In the genomic region with DNA sequence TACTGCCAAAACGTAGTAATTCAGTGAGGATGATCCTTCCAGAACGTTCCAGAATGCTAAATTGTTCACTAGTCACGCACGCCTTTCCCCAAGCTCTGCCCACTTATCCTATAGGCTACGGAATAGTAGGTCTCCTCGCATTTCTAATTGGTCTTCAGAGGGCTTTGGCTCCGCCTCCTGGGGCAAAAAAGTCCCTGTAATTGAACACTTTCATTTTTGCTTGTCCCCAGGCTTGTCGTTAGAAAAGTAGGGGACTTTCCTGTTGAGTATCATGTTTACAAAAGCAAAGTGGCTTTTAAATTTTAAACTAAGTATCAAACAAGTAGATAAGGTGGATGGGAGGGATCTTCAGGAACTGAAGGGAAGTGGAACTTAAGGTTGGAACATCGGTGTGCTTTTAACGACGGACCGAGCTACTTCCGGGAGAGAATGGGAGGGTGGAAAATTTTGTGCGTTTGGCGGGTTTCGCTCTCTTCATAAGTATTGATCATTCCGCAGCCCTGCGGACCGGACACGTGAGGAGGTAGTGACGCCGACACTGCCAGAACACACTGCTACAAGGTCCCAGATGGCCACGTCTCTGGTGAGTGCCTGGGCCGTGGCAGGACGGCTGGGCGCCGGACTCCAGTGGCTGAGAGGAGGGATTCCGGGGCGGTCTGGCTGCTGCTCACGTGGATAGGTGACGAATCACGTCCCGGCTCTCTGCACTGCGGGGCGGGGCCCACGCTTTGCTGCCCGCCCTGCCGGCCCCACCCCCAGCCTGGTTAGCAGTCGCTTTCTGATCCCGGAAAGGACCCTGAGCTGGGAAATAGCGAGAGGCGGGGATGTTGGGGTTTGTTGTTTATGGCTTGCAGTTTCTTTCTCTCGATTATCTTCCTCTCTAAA, we compare ENCODE assay signal across 8 cellular contexts. TPM values are rescaled to one million over a fixed set of nuclear protein-coding genes. Genes with fewer than 3 reads are reported as not detected.
DNase-seq lines count a peak whose midpoint lies in the region; ATAC-seq and TF ChIP-seq lines count a peak whose summit lies in the region.

A gene (plus strand): TSS at position 406 of the 885 bp plus-strand sequence. CDS start 163 bp downstream, at position 569.

- no peaks in the 10 kb centered on the region for H3K9me3 ChIP-seq in HAP-1
- no peaks in the 10 kb centered on the region for H3K9me3 ChIP-seq in MG63

- no peak for TF ChIP-seq CTCF in fibroblast of pulmonary artery (IDR thresholded peaks at IDR 0.05; ENCODE audit: low read length, missing control alignments)

- H3K27me3 ChIP-seq in HAP-1 (ENCODE audit: low read depth) (peaks cover 5% of the 10 kb centered on the region; the same call in 1 of the 2 replicates), MG63 (no peaks in the 10 kb centered on the region)

- H3K27me3 Mint-ChIP-seq in natural killer cell treated with Interleukin-12 subunit alpha and Interleukin-12 subunit beta and Interleukin-15 and Interleukin-18, amount 100 ng/mL, for 72 hours = peaks cover 0 to 4% of the 10 kb centered on the region in 2 donors

- H3K4me1 ChIP-seq in HAP-1 = peaks cover 5% of the 10 kb centered on the region

- peak; percentile 91 for DNase-seq in G401 (ENCODE audit: low spot score)
- DNase-seq in HAP-1 (ENCODE audit: low spot score in 2 of 2) = peak; percentile 94 to 96
- peak; percentile 91 for DNase-seq in MG63
- peak; percentile 60 to 80 for DNase-seq in SHP77 (lab: John Stamatoyannopoulos, UW)
- DNase-seq in activated effector memory CD4-positive, alpha-beta T cell treated with Interleukin-2 at 50 U/mL for 16 hours = peak; percentile 79
- DNase-seq in fibroblast of pulmonary artery (ENCODE audit: low read depth) = peak; percentile 95
- peak; percentile 92 for DNase-seq in natural killer cell treated with Interleukin-12 subunit alpha and Interleukin-12 subunit beta and Interleukin-15 and Interleukin-18, amount 100 ng/mL, for 72 hours (ENCODE audit: low spot score)
- peak; percentile 85 for DNase-seq in stimulated activated naive CD4-positive, alpha-beta T cell treated with Interleukin-2 at 50 U/mL for 16 hours (lab: John Stamatoyannopoulos, UW)

- peak; percentile 99 to 100 for ATAC-seq in natural killer cell treated with Interleukin-12 subunit alpha and Interleukin-12 subunit beta and Interleukin-15 and Interleukin-18, amount 100 ng/mL, for 72 hours

- H3K4me3 ChIP-seq in HAP-1 (peak within 1 kb of the TSS; percentile 79), MG63 (peak within 1 kb of the TSS; percentile 78), fibroblast of pulmonary artery (replicated peaks; ENCODE audit: low read depth, low read length) (peak within 1 kb of the TSS; percentile 73)

- peaks cover 22 to 31% of the 10 kb centered on the region in 2 donors for H3K4me1 Mint-ChIP-seq in natural killer cell treated with Interleukin-12 subunit alpha and Interleukin-12 subunit beta and Interleukin-15 and Interleukin-18, amount 100 ng/mL, for 72 hours (ENCODE audit: low read depth in 2 of 2)

- H3K4me3 Mint-ChIP-seq in natural killer cell treated with Interleukin-12 subunit alpha and Interleukin-12 subunit beta and Interleukin-15 and Interleukin-18, amount 100 ng/mL, for 72 hours = peak within 1 kb of the TSS; percentile 96

- no peaks in the 10 kb centered on the region for H3K36me3 Mint-ChIP-seq in natural killer cell treated with Interleukin-12 subunit alpha and Interleukin-12 subunit beta and Interleukin-15 and Interleukin-18, amount 100 ng/mL, for 72 hours

- peaks cover 3% of the 10 kb centered on the region for H3K9me3 Mint-ChIP-seq in natural killer cell treated with Interleukin-12 subunit alpha and Interleukin-12 subunit beta and Interleukin-15 and Interleukin-18, amount 100 ng/mL, for 72 hours

- no peaks in the 10 kb centered on the region for H3K36me3 ChIP-seq in HAP-1 (replicated peaks)
- no peaks in the 10 kb centered on the region for H3K36me3 ChIP-seq in MG63

- peak within 1 kb of the TSS; percentile 98 to 99 for H3K27ac Mint-ChIP-seq in natural killer cell treated with Interleukin-12 subunit alpha and Interleukin-12 subunit beta and Interleukin-15 and Interleukin-18, amount 100 ng/mL, for 72 hours

- in situ Hi-C loops in G401 (cut with HindIII; ENCODE audit: low sequenced_read_pairs) = no loop called here
- in situ Hi-C loops in HAP-1 (cut with MboI; ENCODE audit: low sequenced_read_pairs) = no loop called here

RNA-seq across cellular contexts. Expression of the gene that starts here (rescaled TPM):
- 5.3 and 10.5 TPM in 2 replicates for total RNA-seq in G401 (2014; rRNA removed; shearing (Covaris generic))
- total RNA-seq in MG63 (2014; rRNA removed; shearing (Covaris generic); ENCODE audit: low replicate concordance) = 10.7 and 28.2 TPM in 2 replicates
- total RNA-seq in natural killer cell treated with Interleukin-12 subunit alpha and Interleukin-12 subunit beta and Interleukin-15 and Interleukin-18, amount 100 ng/mL, for 72 hours = 10 to 100 TPM in 1 of 2 donors, 1 to 10 TPM in 1; 7.0 to 11.1 TPM

Comparison
In these comparisons a context has a peak if more than half of its experiments do, and no peak if none do; other contexts are left out.
1. Peak in every context shown above with its lines: DNase-seq, ATAC-seq and H3K4me3 ChIP-seq.